ENCODE assay signal across 1 cellular context in the genomic region with DNA sequence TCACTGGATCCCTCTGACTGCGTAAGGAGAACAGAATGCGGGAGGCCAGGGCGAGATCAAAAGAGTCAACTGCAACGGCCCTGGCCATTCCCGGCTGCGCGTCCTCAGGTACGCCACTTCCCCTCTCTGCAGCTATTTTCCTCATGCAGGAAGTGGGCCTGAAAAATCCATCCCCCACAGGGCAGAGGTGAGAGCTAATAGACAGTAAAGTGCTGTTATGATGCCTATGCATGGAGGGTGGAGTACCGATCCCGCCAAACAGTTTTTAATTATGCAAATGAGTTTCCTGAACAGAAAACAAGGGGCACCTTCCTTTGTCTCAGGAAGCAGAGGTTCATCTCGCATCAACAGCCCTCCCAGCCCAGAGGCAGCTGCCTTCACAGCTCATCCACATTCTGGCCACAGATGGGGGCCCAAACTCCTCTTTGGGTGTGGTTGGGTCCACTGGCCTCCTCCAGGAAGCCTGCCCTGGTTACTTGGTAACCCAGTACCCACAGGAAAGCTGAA.
A peak's percentile ranks its signal among the peaks of the same experiment; 100 is the strongest.
TF ChIP-seq lines count a peak whose summit lies in the region.

No MANE protein-coding gene starts in this region.

TF ChIP-seq in GM12878, 131 proteins besides CTCF, POLR2A, EP300 and RAD21 (continued from another document):
- TF ChIP-seq, protein P1, sequence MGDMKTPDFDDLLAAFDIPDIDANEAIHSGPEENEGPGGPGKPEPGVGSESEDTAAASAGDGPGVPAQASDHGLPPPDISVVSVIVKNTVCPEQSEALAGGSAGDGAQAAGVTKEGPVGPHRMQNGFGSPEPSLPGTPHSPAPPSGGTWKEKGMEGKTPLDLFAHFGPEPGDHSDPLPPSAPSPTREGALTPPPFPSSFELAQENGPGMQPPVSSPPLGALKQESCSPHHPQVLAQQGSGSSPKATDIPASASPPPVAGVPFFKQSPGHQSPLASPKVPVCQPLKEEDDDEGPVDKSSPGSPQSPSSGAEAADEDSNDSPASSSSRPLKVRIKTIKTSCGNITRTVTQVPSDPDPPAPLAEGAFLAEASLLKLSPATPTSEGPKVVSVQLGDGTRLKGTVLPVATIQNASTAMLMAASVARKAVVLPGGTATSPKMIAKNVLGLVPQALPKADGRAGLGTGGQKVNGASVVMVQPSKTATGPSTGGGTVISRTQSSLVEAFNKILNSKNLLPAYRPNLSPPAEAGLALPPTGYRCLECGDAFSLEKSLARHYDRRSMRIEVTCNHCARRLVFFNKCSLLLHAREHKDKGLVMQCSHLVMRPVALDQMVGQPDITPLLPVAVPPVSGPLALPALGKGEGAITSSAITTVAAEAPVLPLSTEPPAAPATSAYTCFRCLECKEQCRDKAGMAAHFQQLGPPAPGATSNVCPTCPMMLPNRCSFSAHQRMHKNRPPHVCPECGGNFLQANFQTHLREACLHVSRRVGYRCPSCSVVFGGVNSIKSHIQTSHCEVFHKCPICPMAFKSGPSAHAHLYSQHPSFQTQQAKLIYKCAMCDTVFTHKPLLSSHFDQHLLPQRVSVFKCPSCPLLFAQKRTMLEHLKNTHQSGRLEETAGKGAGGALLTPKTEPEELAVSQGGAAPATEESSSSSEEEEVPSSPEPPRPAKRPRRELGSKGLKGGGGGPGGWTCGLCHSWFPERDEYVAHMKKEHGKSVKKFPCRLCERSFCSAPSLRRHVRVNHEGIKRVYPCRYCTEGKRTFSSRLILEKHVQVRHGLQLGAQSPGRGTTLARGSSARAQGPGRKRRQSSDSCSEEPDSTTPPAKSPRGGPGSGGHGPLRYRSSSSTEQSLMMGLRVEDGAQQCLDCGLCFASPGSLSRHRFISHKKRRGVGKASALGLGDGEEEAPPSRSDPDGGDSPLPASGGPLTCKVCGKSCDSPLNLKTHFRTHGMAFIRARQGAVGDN (IDR thresholded peaks at IDR 0.05) = peak; percentile 45; the same call in 1 of the 2 replicates
- TF ChIP-seq, protein P2, sequence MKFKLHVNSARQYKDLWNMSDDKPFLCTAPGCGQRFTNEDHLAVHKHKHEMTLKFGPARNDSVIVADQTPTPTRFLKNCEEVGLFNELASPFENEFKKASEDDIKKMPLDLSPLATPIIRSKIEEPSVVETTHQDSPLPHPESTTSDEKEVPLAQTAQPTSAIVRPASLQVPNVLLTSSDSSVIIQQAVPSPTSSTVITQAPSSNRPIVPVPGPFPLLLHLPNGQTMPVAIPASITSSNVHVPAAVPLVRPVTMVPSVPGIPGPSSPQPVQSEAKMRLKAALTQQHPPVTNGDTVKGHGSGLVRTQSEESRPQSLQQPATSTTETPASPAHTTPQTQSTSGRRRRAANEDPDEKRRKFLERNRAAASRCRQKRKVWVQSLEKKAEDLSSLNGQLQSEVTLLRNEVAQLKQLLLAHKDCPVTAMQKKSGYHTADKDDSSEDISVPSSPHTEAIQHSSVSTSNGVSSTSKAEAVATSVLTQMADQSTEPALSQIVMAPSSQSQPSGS (IDR thresholded peaks at IDR 0.05; ENCODE audit: low read length) = no peak
- TF ChIP-seq RAD51 (IDR thresholded peaks at IDR 0.05) (no peak), CEBPB (IDR thresholded peaks at IDR 0.05; ENCODE audit: borderline replicate concordance in 1 of 2, low read depth in 2 of 2, low read length in 2 of 2) (no peak), NBN (IDR thresholded peaks at IDR 0.05) (0 out of 2 replicates have a peak, but pooled peaks have one; percentile 13), CBX5 (IDR thresholded peaks at IDR 0.05; ENCODE audit: low read depth) (no peak), CREB1 (IDR thresholded peaks at IDR 0.05; ENCODE audit: low read depth) (no peak), FOXK2 (IDR thresholded peaks at IDR 0.05) (no peak), CBFB (IDR thresholded peaks at IDR 0.05; ENCODE audit: low read depth) (no peak), CHD4 (IDR thresholded peaks at IDR 0.05) (no peak), DPF2 (IDR thresholded peaks at IDR 0.05) (no peak), SP1 (IDR thresholded peaks at IDR 0.05; ENCODE audit: low read depth, low read length) (no peak), KLF5 (IDR thresholded peaks at IDR 0.05; ENCODE audit: partially characterized antibody) (no peak), MYC (IDR thresholded peaks at IDR 0.05; ENCODE audit: insufficient read depth, insufficient read length, insufficient replicate concordance, low read length, severe bottlenecking) (no peak), SPI1 (IDR thresholded peaks at IDR 0.05; ENCODE audit: borderline replicate concordance, insufficient read depth, low read depth, low read length) (peak; percentile 75)
- TF ChIP-seq, protein P3, sequence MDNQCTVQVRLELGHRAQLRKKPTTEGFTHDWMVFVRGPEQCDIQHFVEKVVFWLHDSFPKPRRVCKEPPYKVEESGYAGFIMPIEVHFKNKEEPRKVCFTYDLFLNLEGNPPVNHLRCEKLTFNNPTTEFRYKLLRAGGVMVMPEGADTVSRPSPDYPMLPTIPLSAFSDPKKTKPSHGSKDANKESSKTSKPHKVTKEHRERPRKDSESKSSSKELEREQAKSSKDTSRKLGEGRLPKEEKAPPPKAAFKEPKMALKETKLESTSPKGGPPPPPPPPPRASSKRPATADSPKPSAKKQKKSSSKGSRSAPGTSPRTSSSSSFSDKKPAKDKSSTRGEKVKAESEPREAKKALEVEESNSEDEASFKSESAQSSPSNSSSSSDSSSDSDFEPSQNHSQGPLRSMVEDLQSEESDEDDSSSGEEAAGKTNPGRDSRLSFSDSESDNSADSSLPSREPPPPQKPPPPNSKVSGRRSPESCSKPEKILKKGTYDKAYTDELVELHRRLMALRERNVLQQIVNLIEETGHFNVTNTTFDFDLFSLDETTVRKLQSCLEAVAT (IDR thresholded peaks at IDR 0.05) = 0 out of 2 replicates have a peak, but pooled peaks have one; percentile 28
- TF ChIP-seq, protein P4, sequence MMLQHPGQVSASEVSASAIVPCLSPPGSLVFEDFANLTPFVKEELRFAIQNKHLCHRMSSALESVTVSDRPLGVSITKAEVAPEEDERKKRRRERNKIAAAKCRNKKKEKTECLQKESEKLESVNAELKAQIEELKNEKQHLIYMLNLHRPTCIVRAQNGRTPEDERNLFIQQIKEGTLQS (IDR thresholded peaks at IDR 0.05; ENCODE audit: borderline replicate concordance, extremely low read depth, low read depth, low read length) = no peak
